8 cellular contexts compared by ENCODE assay signal in the genomic region with DNA sequence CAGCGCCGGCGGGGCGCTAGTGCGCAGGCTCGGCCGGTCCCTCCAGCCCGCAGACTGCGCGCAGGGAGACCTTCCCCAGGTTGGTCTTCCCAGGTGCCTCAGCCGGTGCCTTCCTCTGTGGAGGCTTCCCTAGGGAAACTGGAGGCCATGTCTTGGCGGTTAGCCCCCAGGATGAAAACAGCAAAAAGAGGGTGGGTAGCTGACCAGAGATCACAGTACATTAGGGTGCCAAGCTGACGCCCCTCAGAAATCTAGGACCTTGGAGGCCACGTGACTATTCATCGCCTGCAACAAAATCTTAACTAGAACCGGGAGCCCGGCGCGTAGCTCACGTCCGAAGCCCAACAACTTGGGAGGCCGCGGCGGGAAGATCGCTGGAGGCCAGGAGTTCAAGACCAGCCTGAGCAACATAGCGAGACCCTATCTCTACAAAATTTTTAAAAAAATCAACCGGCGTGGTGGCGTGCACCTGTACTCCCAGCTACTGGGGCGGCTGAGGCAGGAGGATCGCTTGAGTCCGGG. TPM values are rescaled to one million over a fixed set of nuclear protein-coding genes. Genes with fewer than 3 reads are reported as not detected.
DNase-seq lines count a peak whose midpoint lies in the region; ATAC-seq and TF ChIP-seq lines count a peak whose summit lies in the region.

No MANE protein-coding gene starts in this region.

- H3K27me3 ChIP-seq in ACC112 (ENCODE audit: insufficient read depth, low read length) (no peaks in the 10 kb centered on the region), body of pancreas (no peaks in the 10 kb centered on the region)

- H3K36me3 Mint-ChIP-seq in mesothelial cell of epicardium = peaks cover 10% of the 10 kb centered on the region

- peak; percentile 79 for DNase-seq in HPDE6-E6E7 (ENCODE audit: extremely low spot score)
- no peak for DNase-seq in body of pancreas
- no peak for DNase-seq in mesothelial cell of epicardium (ENCODE audit: low spot score in 2 of 2, unreplicated experiment in 2 of 2)
- DNase-seq in DMS53 treated with DMSO at 0.1 percent for 48 hours (lab: John Stamatoyannopoulos, UW; ENCODE audit: unreplicated experiment) = no peak
- no peak for DNase-seq in T1000 (lab: John Stamatoyannopoulos, UW)

- ATAC-seq in body of pancreas (no peak), GM18909 (IDR thresholded peaks at IDR 0.05; ENCODE audit: poor library complexity, unreplicated experiment) (no peak), HG03280 (IDR thresholded peaks at IDR 0.05; ENCODE audit: unreplicated experiment) (no peak)

- no peaks in the 10 kb centered on the region for H3K27me3 Mint-ChIP-seq in mesothelial cell of epicardium (ENCODE audit: low read depth)

- intact Hi-C loops in body of pancreas (cut with DNase I) = no loop called here

- H3K4me1 ChIP-seq in ACC112 (ENCODE audit: control insufficient read depth, insufficient read depth, low read length, unreplicated experiment) (peaks cover 12% of the 10 kb centered on the region), body of pancreas (peaks cover 34% of the 10 kb centered on the region)

- H3K36me3 ChIP-seq in ACC112 (ENCODE audit: insufficient read depth, low read length) = no peaks in the 10 kb centered on the region
- H3K36me3 ChIP-seq in body of pancreas (replicated peaks in 1 of 2; ENCODE audit: insufficient read depth in 1 of 2, low read depth in 2 of 2) = no peaks in the 10 kb centered on the region

- peak overlapping the region; percentile 31 for H2AFZ ChIP-seq in ACC112 (ENCODE audit: low read length, unreplicated experiment)

- peak overlapping the region; percentile 76; the same call in 1 of the 2 replicates for H3K27ac ChIP-seq in ACC112 (ENCODE audit: low read depth, low read length)
- peak overlapping the region; percentile 91 to 95 (median 94) for H3K27ac ChIP-seq in body of pancreas

- peaks cover 29% of the 10 kb centered on the region for H3K79me2 ChIP-seq in ACC112 (ENCODE audit: control insufficient read depth, insufficient read depth, low read length, unreplicated experiment)

- peak overlapping the region; percentile 98 for H3K27ac Mint-ChIP-seq in mesothelial cell of epicardium

- TF ChIP-seq CTCF in body of pancreas (IDR thresholded peaks at IDR 0.05) = no peak
- TF ChIP-seq CTCF in mesothelial cell of epicardium (IDR thresholded peaks at IDR 0.05; ENCODE audit: unreplicated experiment) = no peak

- TF ChIP-seq POLR2A in body of pancreas (IDR thresholded peaks at IDR 0.05) = peak in 2 of 3 donors; percentile 2 to 41

- no peaks in the 10 kb centered on the region for H3K9me3 Mint-ChIP-seq in mesothelial cell of epicardium

- peaks cover 22% of the 10 kb centered on the region for H3K4me1 Mint-ChIP-seq in mesothelial cell of epicardium

- peak overlapping the region; percentile 98 for H3K4me3 Mint-ChIP-seq in mesothelial cell of epicardium

- 29 to 91% methylated on average over 7 to 32 of the region's 32 CpGs for WGBS in body of pancreas, 2 donors

- H3K4me3 ChIP-seq in ACC112 (ENCODE audit: low read depth, low read length) (peak overlapping the region; percentile 90), body of pancreas (peak overlapping the region; percentile 59 to 90)

- no peaks in the 10 kb centered on the region for H3K9me3 ChIP-seq in body of pancreas

RNA-seq across cellular contexts. Expression of a gene that starts 0.3 kb away (rescaled TPM):
- total RNA-seq in body of pancreas (100 to 1,000 TPM in 1 of 2 donors, 10 to 100 TPM in 1; 88.2 to 148 TPM), mesothelial cell of epicardium (134 to 139 TPM (median 137 TPM) in 3 replicates)

RNA-seq across cellular contexts. Expression of a gene that starts 7.6 kb away (rescaled TPM):
- 10 to 100 TPM in 1 of 2 donors, 1 to 10 TPM in 1; 7.3 to 22.1 TPM for total RNA-seq in body of pancreas
- 17.1 to 19.5 TPM (median 18.1 TPM) in 3 replicates for total RNA-seq in mesothelial cell of epicardium

RNA-seq across cellular contexts. Expression of a gene that starts 27.2 kb away (rescaled TPM):
- total RNA-seq in body of pancreas (10 to 100 TPM; 51.4 to 74.8 TPM), mesothelial cell of epicardium (52.8 to 57.7 TPM (median 54.9 TPM) in 3 replicates)

RNA-seq across cellular contexts. Expression of a gene that starts 27.8 kb away (rescaled TPM):
- 10 to 100 TPM; 23.9 to 56.0 TPM for total RNA-seq in body of pancreas
- total RNA-seq in mesothelial cell of epicardium = 65.8 to 66.9 TPM (median 66.4 TPM) in 3 replicates

RNA-seq across cellular contexts. Expression of a gene that starts 44.4 kb away (rescaled TPM):
- total RNA-seq in body of pancreas = not detected
- not detected in 3 replicates for total RNA-seq in mesothelial cell of epicardium
